ENCODE assay signal across 17 cellular contexts in the genomic region with DNA sequence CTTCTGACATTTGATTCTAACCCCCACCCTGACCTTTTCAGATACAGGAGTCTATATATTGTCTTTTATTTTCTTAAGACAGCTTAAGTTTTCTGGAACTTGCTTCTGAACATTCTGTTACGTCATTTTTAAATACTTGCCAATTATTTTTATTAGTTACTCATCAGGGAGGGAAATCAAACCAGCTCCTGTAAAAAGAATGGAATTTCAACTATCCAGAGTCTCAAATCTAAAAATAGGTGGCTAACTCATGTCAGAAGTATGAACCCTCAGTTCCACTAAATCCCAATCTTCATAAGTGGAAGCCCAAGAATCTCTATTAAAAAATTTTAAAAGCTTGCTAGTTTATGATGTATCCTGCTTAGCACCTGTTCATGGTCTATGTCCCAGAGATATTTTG.
DNase-seq lines count a peak whose midpoint lies in the region; TF ChIP-seq lines count a peak whose summit lies in the region.
"Had no signal": no experiment of that assay in that cellular context is flagged by ENCODE, and none has a peak within 500 bp of the region (broad histone marks: within the 10 kb centered on the region; RNA-seq: fewer than 3 reads in every experiment).

No MANE protein-coding gene starts in this region.

- H3K4me3 Mint-ChIP-seq in MCF 10A (ENCODE audit: unreplicated experiment) (no peak overlapping the region), type B pancreatic cell (no peak overlapping the region)
- H3K4me3 Mint-ChIP-seq: nephron progenitor cell had no signal

- no peaks in the 10 kb centered on the region for H3K4me1 ChIP-seq in breast epithelium
- H3K4me1 ChIP-seq: spleen, thyroid gland had no signal

- in situ Hi-C loops in brain microvascular endothelial cell (cut with HindIII; ENCODE audit: low pct_ligation_motif_present, low sequenced_read_pairs), result no loop called here

- no peaks in the 10 kb centered on the region for H3K9me3 ChIP-seq in breast epithelium
- H3K9me3 ChIP-seq: spleen, thyroid gland had no signal

- TF ChIP-seq CTCF in MCF 10A (IDR thresholded peaks at IDR 0.05; ENCODE audit: unreplicated experiment) (no peak), breast epithelium (IDR thresholded peaks at IDR 0.05) (no peak), brain microvascular endothelial cell (IDR thresholded peaks at IDR 0.05; ENCODE audit: low read depth, low read length, missing control alignments) (no peak), type B pancreatic cell (conservative IDR thresholded peaks at IDR 0.05) (no peak)

- H3K36me3 ChIP-seq in breast epithelium (no peaks in the 10 kb centered on the region), brain microvascular endothelial cell (replicated peaks) (no peaks in the 10 kb centered on the region)
- H3K36me3 ChIP-seq: spleen, thyroid gland had no signal

- no peaks in the 10 kb centered on the region for H3K9me3 Mint-ChIP-seq in MCF 10A (ENCODE audit: unreplicated experiment)
- H3K9me3 Mint-ChIP-seq in type B pancreatic cell, result peaks cover 14% of the 10 kb centered on the region
- H3K9me3 Mint-ChIP-seq: nephron progenitor cell had no signal

- H3K27ac Mint-ChIP-seq in MCF 10A (ENCODE audit: low read depth, unreplicated experiment) (peak overlapping the region; percentile 16), type B pancreatic cell (no peak overlapping the region)
- H3K27ac Mint-ChIP-seq: nephron progenitor cell had no signal

- H3K27me3 ChIP-seq in breast epithelium (no peaks in the 10 kb centered on the region), brain microvascular endothelial cell (replicated peaks) (no peaks in the 10 kb centered on the region)
- H3K27me3 ChIP-seq: spleen, thyroid gland had no signal

- intact Hi-C loops in MCF 10A (cut with micrococcal nuclease) (no loop called here), breast epithelium (cut with DNase I; ENCODE audit: low total_unique reads) (no loop called here)

- DNase-seq in MCF 10A (ENCODE audit: unreplicated experiment) (peak; percentile 8), breast epithelium (ENCODE audit: low spot score in 2 of 2) (no peak), brain microvascular endothelial cell (peak; percentile 12), glomerular visceral epithelial cell (ENCODE audit: extremely low spot score) (peak; percentile 72), GOT3 (lab: John Stamatoyannopoulos, UW) (no peak), SIG-M5 treated with dmso at 0.1 percent for 504 hours (lab: John Stamatoyannopoulos, UW; ENCODE audit: unreplicated experiment) (no peak), type B pancreatic cell (ENCODE audit: extremely low spot score, unreplicated experiment) (no peak)
- no peak for DNase-seq in stimulated activated CD4-positive, alpha-beta T cell treated with anti-CD3 and anti-CD28 coated beads, Interleukin-12 subunit alpha, Interleukin-12 subunit beta, amount 100 ng/mL, for 4 hours
- DNase-seq: activated gamma-delta T cell, DMS 273 treated with DMSO at 0.1 percent for 48 hours, left colon, NCI-H1092 treated with DMSO at 0.1 percent for 48 hours, NCI-H524 treated with DMSO at 0.1 percent for 48 hours, nephron progenitor cell, spleen, thyroid gland had no signal

- H3K27me3 Mint-ChIP-seq in MCF 10A (ENCODE audit: insufficient read depth, unreplicated experiment) (no peaks in the 10 kb centered on the region), type B pancreatic cell (no peaks in the 10 kb centered on the region)

- H3K4me1 Mint-ChIP-seq in MCF 10A (ENCODE audit: insufficient read depth, unreplicated experiment), result peaks cover 6% of the 10 kb centered on the region
- H3K4me1 Mint-ChIP-seq in type B pancreatic cell (ENCODE audit: unreplicated experiment), result peaks cover 22% of the 10 kb centered on the region

- BruUV-seq in MCF 10A (replicated peaks; lab: Mats Ljungman, UMichigan), result no TSS peak

- CTCF ChIA-PET in MCF 10A (lab: Yijun Ruan, JAX), result interaction anchor here (0.6 to 0.9 kb wide), 4 partner anchors 19 to 686 kb away, joined by 3 to 4 read pairs (median 3); no protein-coding TSS in a partner anchor

- no peak for TF ChIP-seq POLR2A in breast epithelium (IDR thresholded peaks at IDR 0.05)

- H3K27ac ChIP-seq in breast epithelium, result no peak overlapping the region
- peak overlapping the region; percentile 22 for H3K27ac ChIP-seq in brain microvascular endothelial cell
- H3K27ac ChIP-seq: 22Rv1, spleen, thyroid gland had no signal

- POLR2A ChIA-PET in MCF 10A (lab: Yijun Ruan, JAX), result interaction anchor here (0.6 kb wide), 1 partner anchor 121 kb away, joined by 3 read pairs; no protein-coding TSS in a partner anchor

- H3K36me3 Mint-ChIP-seq in MCF 10A (ENCODE audit: insufficient read depth, unreplicated experiment), result no peaks in the 10 kb centered on the region
- H3K36me3 Mint-ChIP-seq in type B pancreatic cell, result no peaks in the 10 kb centered on the region

- H3K4me3 ChIP-seq in breast epithelium (no peak overlapping the region), brain microvascular endothelial cell (ENCODE audit: low read depth, low read length) (no peak overlapping the region)
- H3K4me3 ChIP-seq: spleen, thyroid gland had no signal

Comparison
In these comparisons a context has a peak if more than half of its experiments do, and no peak if none do; other contexts are left out.
1. DNase-seq: peak in MCF 10A (single experiment), brain microvascular endothelial cell (single experiment) and glomerular visceral epithelial cell (single experiment); none in breast epithelium (0 of 2), stimulated activated CD4-positive, alpha-beta T cell treated with anti-CD3 and anti-CD28 coated beads, Interleukin-12 subunit alpha, Interleukin-12 subunit beta, amount 100 ng/mL, for 4 hours (single experiment), GOT3 (single experiment), SIG-M5 treated with dmso at 0.1 percent for 504 hours (single experiment) and type B pancreatic cell (single experiment).